15 cellular contexts compared by ENCODE assay signal in the genomic region with DNA sequence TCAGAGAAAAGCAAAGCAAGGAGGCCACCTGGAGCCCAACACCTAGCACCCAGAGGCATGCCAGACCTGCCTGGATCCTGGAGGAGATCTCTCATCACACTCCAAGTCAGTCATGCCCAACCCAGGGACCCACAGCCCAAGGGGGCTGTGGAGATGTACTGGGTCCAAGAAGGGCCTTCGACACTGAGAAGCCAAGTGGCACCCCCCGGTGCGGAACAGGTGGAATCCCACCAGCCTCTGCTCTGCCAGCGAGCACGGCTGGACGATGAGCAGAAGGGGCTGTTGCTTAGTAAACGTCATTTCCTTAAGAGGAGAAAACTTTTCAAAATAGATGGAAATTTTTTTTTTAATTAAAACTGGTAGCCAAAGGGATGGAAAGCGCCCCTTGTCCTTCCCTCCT.
DNase-seq lines count a peak whose midpoint lies in the region; ATAC-seq and TF ChIP-seq lines count a peak whose summit lies in the region.
"Had no signal": no experiment of that assay in that cellular context is flagged by ENCODE, and none has a peak within 500 bp of the region (broad histone marks: within the 10 kb centered on the region; RNA-seq: fewer than 3 reads in every experiment).

No MANE protein-coding gene starts in this region.

- H2BK12ac ChIP-seq in neuronal stem cell (ENCODE audit: low read length) = no peak overlapping the region

- no peak overlapping the region for H3K4ac ChIP-seq in neuronal stem cell (ENCODE audit: low read length)

- H3K9me3 Mint-ChIP-seq in effector memory CD8-positive, alpha-beta T cell = no peaks in the 10 kb centered on the region
- H3K9me3 Mint-ChIP-seq: CD4-positive, alpha-beta memory T cell; GM23338; H9 had no signal

- no peak for TF ChIP-seq POLR2A in stomach (IDR thresholded peaks at IDR 0.05)

- H3K79me1 ChIP-seq in neuronal stem cell (ENCODE audit: low read depth, low read length) = peaks cover 10% of the 10 kb centered on the region

- no peak overlapping the region for H3K4me3 ChIP-seq in BLaER1 treated with 17β-estradiol and CSF1 and Interleukin-3, amounts not matched to agents 10 nM and 100 nM
- no peak overlapping the region for H3K4me3 ChIP-seq in neuronal stem cell (ENCODE audit: low read length in 2 of 2)
- no peak overlapping the region for H3K4me3 ChIP-seq in stomach
- H3K4me3 ChIP-seq: GM23338 had no signal

- H3K4me1 ChIP-seq in BLaER1 treated with 17β-estradiol and CSF1 and Interleukin-3, amounts not matched to agents 10 nM and 100 nM = peaks cover 61 to 98% (median 90%) of the 10 kb centered on the region in 10 experiments
- peaks cover 6 to 10% of the 10 kb centered on the region in 2 donors for H3K4me1 ChIP-seq in neuronal stem cell (ENCODE audit: control insufficient read depth in 2 of 2, insufficient read depth in 1 of 2, low read depth in 1 of 2, low read length in 2 of 2)
- H3K4me1 ChIP-seq in stomach = peaks cover 0 to 67% (median 38%) of the 10 kb centered on the region in 4 donors

- no CpG with 5 or more reads among the region's 8 CpGs for WGBS in neuronal stem cell (ENCODE audit: extremely low coverage in 2 of 2, insufficient read length in 2 of 2, insufficient replicate concordance in 1 of 2), 2 donors
- WGBS in stomach, 5 donors = 87 to 99% (median 92%) methylated on average over 8 of the region's 8 CpGs

- peaks cover 98 to 100% (median 100%) of the 10 kb centered on the region in 11 experiments for H4K20me1 ChIP-seq in BLaER1 treated with 17β-estradiol and CSF1 and Interleukin-3, amounts not matched to agents 10 nM and 100 nM

- no peak overlapping the region for H3K23ac ChIP-seq in neuronal stem cell (ENCODE audit: low read depth, low read length, poor library complexity)

- peaks cover 0 to 56% (median 0%) of the 10 kb centered on the region in 11 experiments; a peak in 4 of 22 replicates for H3K27me3 ChIP-seq in BLaER1 treated with 17β-estradiol and CSF1 and Interleukin-3, amounts not matched to agents 10 nM and 100 nM
- H3K27me3 ChIP-seq in neuronal stem cell (ENCODE audit: control insufficient read depth in 3 of 3, insufficient read depth in 3 of 3, low read depth in 1 of 3, low read length in 3 of 3) (no peaks in the 10 kb centered on the region), stomach (no peaks in the 10 kb centered on the region)

- H2AFZ ChIP-seq in neuronal stem cell (ENCODE audit: low read length) = no peak overlapping the region
- H2AFZ ChIP-seq: GM23338 had no signal

- H4K8ac ChIP-seq in neuronal stem cell (ENCODE audit: low read depth, low read length) = no peak overlapping the region

- no peak for ATAC-seq in effector memory CD8-positive, alpha-beta T cell (replicated peaks)
- ATAC-seq: GM23338, HCT116 had no signal

- no peak for TF ChIP-seq EP300 in stomach (IDR thresholded peaks at IDR 0.05)

- H3K27me3 Mint-ChIP-seq in effector memory CD8-positive, alpha-beta T cell = no peaks in the 10 kb centered on the region
- H3K27me3 Mint-ChIP-seq: CD4-positive, alpha-beta memory T cell had no signal

- H3K9me3 ChIP-seq in BLaER1 treated with 17β-estradiol and CSF1 and Interleukin-3, amounts not matched to agents 10 nM and 100 nM (replicated peaks in 1 of 11) = no peaks in the 10 kb centered on the region
- H3K9me3 ChIP-seq in neuronal stem cell (replicated peaks in 1 of 2; ENCODE audit: control insufficient read depth in 2 of 2, insufficient read depth in 1 of 2, low read depth in 1 of 2, low read length in 2 of 2) (peaks cover 2% of the 10 kb centered on the region in 2 donors), stomach (no peaks in the 10 kb centered on the region)

- TF ChIP-seq CTCF in stomach (IDR thresholded peaks at IDR 0.05) = no peak

- H3K27ac ChIP-seq in BLaER1 treated with 17β-estradiol and CSF1 and Interleukin-3, amounts not matched to agents 10 nM and 100 nM = no peak overlapping the region
- H3K27ac ChIP-seq in neuronal stem cell (replicated peaks; ENCODE audit: low read length) (no peak overlapping the region), stomach (no peak overlapping the region)

- no peak overlapping the region for H3K18ac ChIP-seq in neuronal stem cell (ENCODE audit: low read length)

- H3K9ac ChIP-seq in BLaER1 treated with 17β-estradiol and CSF1 and Interleukin-3, amounts not matched to agents 10 nM and 100 nM = 0 out of 22 replicates have a peak overlapping the region, but pooled peaks of 2 of the 11 experiments have one; percentile 9 to 14
- no peak overlapping the region for H3K9ac ChIP-seq in neuronal stem cell (ENCODE audit: low read depth, low read length, poor library complexity)

- H3K36me3 Mint-ChIP-seq in effector memory CD8-positive, alpha-beta T cell (ENCODE audit: insufficient read depth) = no peaks in the 10 kb centered on the region
- H3K36me3 Mint-ChIP-seq: CD4-positive, alpha-beta memory T cell had no signal

- peaks cover 0 to 17% (median 3%) of the 10 kb centered on the region in 11 experiments; a peak in 7 of 22 replicates for H3K36me3 ChIP-seq in BLaER1 treated with 17β-estradiol and CSF1 and Interleukin-3, amounts not matched to agents 10 nM and 100 nM
- no peaks in the 10 kb centered on the region for H3K36me3 ChIP-seq in neuronal stem cell (replicated peaks in 1 of 2; ENCODE audit: control insufficient read depth in 2 of 2, insufficient read depth in 2 of 2, low read length in 2 of 2)
- H3K36me3 ChIP-seq in stomach = no peaks in the 10 kb centered on the region

- no peak overlapping the region for H4K91ac ChIP-seq in neuronal stem cell (ENCODE audit: low read depth, low read length, poor library complexity)

- H3K4me1 Mint-ChIP-seq in effector memory CD8-positive, alpha-beta T cell (ENCODE audit: low read depth in 2 of 2) = peaks cover 43 to 54% of the 10 kb centered on the region in 2 donors

- DNase-seq in effector memory CD8-positive, alpha-beta T cell = no peak
- no peak for DNase-seq in neuronal stem cell (ENCODE audit: low spot score)
- no peak for DNase-seq in stomach
- DNase-seq in NCI-H2029 treated with DMSO at 0.1 percent for 48 hours (lab: John Stamatoyannopoulos, UW) = no peak
- DNase-seq in NCI-H128 (lab: John Stamatoyannopoulos, UW; ENCODE audit: unreplicated experiment) = no peak
- DNase-seq: Calu3; CD4-positive, alpha-beta memory T cell; COR-L47; DMS53; DMS79 treated with DMSO at 0.1 percent for 48 hours; GF-D8; H9 had no signal

- H2BK15ac ChIP-seq in neuronal stem cell (ENCODE audit: low read length) = no peak overlapping the region

- peak overlapping the region; percentile 60 for H2BK5ac ChIP-seq in neuronal stem cell (ENCODE audit: low read length)

- intact Hi-C loops in stomach (cut with DNase I; ENCODE audit: low total_unique reads) = no loop called here

- peak overlapping the region; percentile 37 to 91 (median 86); a peak in 20 of 22 replicates for H3K4me2 ChIP-seq in BLaER1 treated with 17β-estradiol and CSF1 and Interleukin-3, amounts not matched to agents 10 nM and 100 nM
- no peak overlapping the region for H3K4me2 ChIP-seq in neuronal stem cell (ENCODE audit: insufficient read depth, low read length, poor library complexity, severe bottlenecking)
- H3K4me2 ChIP-seq: GM23338 had no signal

- no peak overlapping the region for H3K14ac ChIP-seq in neuronal stem cell (ENCODE audit: low read length)

- no peak overlapping the region for H2AK5ac ChIP-seq in neuronal stem cell (ENCODE audit: low read depth, low read length)

- peak overlapping the region; percentile 73 to 75 for H3K27ac Mint-ChIP-seq in effector memory CD8-positive, alpha-beta T cell
- H3K27ac Mint-ChIP-seq: CD4-positive, alpha-beta memory T cell; GM23338; H9 had no signal

- no peak overlapping the region for H2BK120ac ChIP-seq in neuronal stem cell (ENCODE audit: low read depth, low read length)

- H3K4me3 Mint-ChIP-seq in effector memory CD8-positive, alpha-beta T cell = no peak overlapping the region
- H3K4me3 Mint-ChIP-seq: CD4-positive, alpha-beta memory T cell; GM23338; H9 had no signal
